20 cellular contexts compared by ENCODE assay signal in the genomic region with DNA sequence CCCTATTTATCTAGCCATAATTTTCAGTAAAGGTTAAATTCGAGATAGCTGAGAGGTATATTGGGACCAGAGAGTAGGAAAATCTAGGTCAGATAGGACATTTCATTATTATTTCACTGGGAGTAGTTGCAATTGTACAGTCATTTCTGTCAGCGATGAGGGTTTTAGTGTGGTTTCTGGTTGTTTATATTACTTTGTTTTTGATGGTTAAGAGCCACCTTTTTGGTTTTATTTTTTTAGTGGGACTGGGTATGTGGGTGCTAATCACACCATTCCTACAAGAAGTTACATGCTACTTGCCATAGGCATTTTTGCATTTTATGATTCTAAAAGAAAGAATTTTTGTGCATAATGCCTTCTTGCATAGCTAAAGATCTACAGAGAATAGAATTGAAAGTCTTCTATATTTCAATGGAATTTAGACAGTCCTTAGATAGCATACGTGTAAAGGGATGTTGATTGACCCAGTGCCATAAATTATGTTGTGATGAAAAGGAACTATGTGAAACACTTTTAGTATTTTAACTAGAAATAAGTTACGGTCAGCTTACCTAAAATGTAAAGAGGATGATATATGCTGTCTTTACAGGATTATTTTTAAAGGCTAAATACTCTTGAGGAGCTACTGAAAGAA.
A peak's percentile ranks its signal among the peaks of the same experiment; 100 is the strongest.
DNase-seq lines count a peak whose midpoint lies in the region; ATAC-seq, FAIRE-seq and TF ChIP-seq lines count a peak whose summit lies in the region.
"Had no signal": no experiment of that assay in that cellular context is flagged by ENCODE, and none has a peak within 500 bp of the region (broad histone marks: within the 10 kb centered on the region; RNA-seq: fewer than 3 reads in every experiment).

No MANE protein-coding gene starts in this region.

- DNase-seq in GM19239 (ENCODE audit: insufficient read length, low spot score) = no peak
- peak; percentile 12 for DNase-seq in LHCN-M2 (ENCODE audit: low read depth)
- DNase-seq in choroid plexus epithelial cell (ENCODE audit: low read depth) = peak; percentile 24
- DNase-seq in NCI-H2171 (lab: John Stamatoyannopoulos, UW) = no peak
- no peak for DNase-seq in OCI-M1 (lab: John Stamatoyannopoulos, UW)
- no peak for DNase-seq in effector memory CD8-positive, alpha-beta T cell
- no peak for DNase-seq in smooth muscle cell (lab: John Stamatoyannopoulos, UW; ENCODE audit: unreplicated experiment)
- DNase-seq: activated CD4-positive, alpha-beta T cell treated with anti-CD3 and anti-CD28 coated beads for 4 hours; activated T-cell treated with anti-CD3 and anti-CD28 coated beads, Interleukin-2, amount 50 U/mL, for 4 hours; Calu3; cortex of kidney; GF-D8; mesendoderm; NCI-H146; NCI-H345; SHP77 treated with DMSO at 0.1 percent for 48 hours; T-helper 9 cell had no signal

- H3K9ac ChIP-seq in smooth muscle cell (ENCODE audit: low read depth) = no peak overlapping the region

- peak; percentile 56 for ATAC-seq in GM18502 (IDR thresholded peaks at IDR 0.05; ENCODE audit: poor library complexity, unreplicated experiment)
- ATAC-seq in effector memory CD8-positive, alpha-beta T cell (replicated peaks) = no peak
- ATAC-seq: activated T-cell treated with anti-CD3 and anti-CD28 coated beads, Interleukin-2, amount 50 U/mL, for 4 hours had no signal

- H3K27me3 ChIP-seq in smooth muscle cell (ENCODE audit: low read depth) = no peaks in the 10 kb centered on the region

- H3K9me3 ChIP-seq in smooth muscle cell (replicated peaks; ENCODE audit: low read depth) = no peaks in the 10 kb centered on the region

- H3K4me3 Mint-ChIP-seq in effector memory CD8-positive, alpha-beta T cell = no peak overlapping the region
- H3K4me3 Mint-ChIP-seq: activated T-cell treated with anti-CD3 and anti-CD28 coated beads, Interleukin-2, amount 50 U/mL, for 4 hours; neural crest cell had no signal

- H3K9me3 Mint-ChIP-seq in effector memory CD8-positive, alpha-beta T cell = no peaks in the 10 kb centered on the region
- H3K9me3 Mint-ChIP-seq: activated T-cell treated with anti-CD3 and anti-CD28 coated beads, Interleukin-2, amount 50 U/mL, for 4 hours; neural crest cell had no signal

- H3K27ac ChIP-seq in smooth muscle cell (ENCODE audit: low read depth) = no peak overlapping the region

- no peaks in the 10 kb centered on the region for H3K27me3 Mint-ChIP-seq in effector memory CD8-positive, alpha-beta T cell

- peaks cover 15% of the 10 kb centered on the region for H3K36me3 ChIP-seq in smooth muscle cell (ENCODE audit: low read depth)

- peaks cover 11 to 17% of the 10 kb centered on the region in 2 donors for H3K4me1 Mint-ChIP-seq in effector memory CD8-positive, alpha-beta T cell (ENCODE audit: low read depth in 2 of 2)
- H3K4me1 Mint-ChIP-seq: neural crest cell had no signal

- no peaks in the 10 kb centered on the region for H3F3A ChIP-seq in smooth muscle cell (ENCODE audit: low read depth)

- 83% methylated on average over 4 of the region's 4 CpGs for WGBS in smooth muscle cell (ENCODE audit: low lambda C conversion rate)

- TF ChIP-seq CTCF in choroid plexus epithelial cell (conservative IDR thresholded peaks at IDR 0.05; ENCODE audit: low read depth, low read length) (no peak), smooth muscle cell (IDR thresholded peaks at IDR 0.05; ENCODE audit: borderline replicate concordance, insufficient read depth, poor library complexity, severe bottlenecking) (no peak)

- peaks cover 9% of the 10 kb centered on the region for H3K79me2 ChIP-seq in smooth muscle cell (ENCODE audit: low read depth)

- peaks cover 67% of the 10 kb centered on the region for H3K36me3 Mint-ChIP-seq in effector memory CD8-positive, alpha-beta T cell (ENCODE audit: insufficient read depth)

- no peak overlapping the region for H2AFZ ChIP-seq in smooth muscle cell (ENCODE audit: low read depth)

- H3K4me2 ChIP-seq in smooth muscle cell = no peak overlapping the region

- H3K4me1 ChIP-seq in smooth muscle cell (ENCODE audit: low read depth) = no peaks in the 10 kb centered on the region

- H4K20me1 ChIP-seq in smooth muscle cell (ENCODE audit: low read depth) = peaks cover 28% of the 10 kb centered on the region

- no peak overlapping the region for H3K4me3 ChIP-seq in choroid plexus epithelial cell (ENCODE audit: low read depth, low read length)
- H3K4me3 ChIP-seq in smooth muscle cell = no peak overlapping the region

- peak overlapping the region in 1 of 2 donors; percentile 88 for H3K27ac Mint-ChIP-seq in effector memory CD8-positive, alpha-beta T cell

- peak; percentile 28 for FAIRE-seq in GM19239 (lab: Jason Lieb, UNC)
- FAIRE-seq: islet of Langerhans had no signal

Comparison
In these comparisons a context has a peak if more than half of its experiments do, and no peak if none do; other contexts are left out.
1. DNase-seq: peak in LHCN-M2 (single experiment) and choroid plexus epithelial cell (single experiment); none in GM19239 (single experiment), NCI-H2171 (single experiment), OCI-M1 (single experiment), effector memory CD8-positive, alpha-beta T cell (0 of 3) and smooth muscle cell (single experiment).